21 cellular contexts compared by ENCODE assay signal in genomic region chr9:130390371-130390770, GRCh38. TPM values are rescaled to one million over a fixed set of nuclear protein-coding genes. Genes with fewer than 3 reads are reported as not detected.
"Had no signal": no experiment of that assay in that cellular context is flagged by ENCODE, and none has a peak within 500 bp of the region (broad histone marks: within the 10 kb centered on the region; RNA-seq: fewer than 3 reads in every experiment).

No MANE protein-coding gene starts in this region.

- H3K9me3 Mint-ChIP-seq: naive thymus-derived CD8-positive, alpha-beta T cell; neural crest cell had no signal

- H3K36me3 Mint-ChIP-seq: naive thymus-derived CD8-positive, alpha-beta T cell had no signal

- H3K27me3 ChIP-seq: esophagus muscularis mucosa, gastroesophageal sphincter, pancreas, thyroid gland, upper lobe of left lung, uterus had no signal

- H3K36me3 ChIP-seq: pancreas, suprapubic skin, thyroid gland, upper lobe of left lung, uterus had no signal

- H3K9me3 ChIP-seq: esophagus muscularis mucosa, gastroesophageal sphincter, mucosa of descending colon, pancreas, suprapubic skin, thyroid gland, upper lobe of left lung, uterus had no signal

- H3K4me3 ChIP-seq: esophagus muscularis mucosa, gastroesophageal sphincter, mucosa of descending colon, pancreas, suprapubic skin, thyroid gland, upper lobe of left lung, uterus had no signal

- H3K27ac ChIP-seq: epithelial cell of prostate, esophagus muscularis mucosa, gastroesophageal sphincter, pancreas, suprapubic skin, thyroid gland, upper lobe of left lung, uterus had no signal

- H3K4me1 ChIP-seq: esophagus muscularis mucosa, gastroesophageal sphincter, pancreas, suprapubic skin, thyroid gland, upper lobe of left lung, uterus had no signal

- FAIRE-seq: islet of Langerhans, pancreas, small intestine had no signal

- H3K27ac Mint-ChIP-seq: progenitor cell of endocrine pancreas had no signal

- DNase-seq: effector memory CD4-positive, alpha-beta T cell; glutamatergic neuron; kidney glomerular epithelial cell; mammary epithelial cell; mucosa of descending colon; naive thymus-derived CD8-positive, alpha-beta T cell; occipital lobe; pancreas; small intestine; stimulated activated CD4-positive, alpha-beta T cell treated with anti-CD3 and anti-CD28 coated beads, Interleukin-12 subunit alpha, Interleukin-12 subunit beta, amount 100 ng/mL, for 4 hours; stimulated activated naive CD4-positive, alpha-beta T cell; thyroid gland; uterus had no signal

- H3K4me3 Mint-ChIP-seq: naive thymus-derived CD8-positive, alpha-beta T cell; neural crest cell had no signal

RNA-seq across cellular contexts. Expression of gene ASS1, which starts 54.4 kb away (rescaled TPM):
- total RNA-seq: naive thymus-derived CD8-positive, alpha-beta T cell had no signal
- polyA plus RNA-seq: naive thymus-derived CD8-positive, alpha-beta T cell had no signal
